In genomic region chr19:46913852-46914430, GRCh38 we compare ENCODE assay signal across 9 cellular contexts. TPM values are rescaled to one million over a fixed set of nuclear protein-coding genes. Genes with fewer than 3 reads are reported as not detected.
DNase-seq lines count a peak whose midpoint lies in the region; ATAC-seq, FAIRE-seq and TF ChIP-seq lines count a peak whose summit lies in the region.
"Had no signal": no experiment of that assay in that cellular context is flagged by ENCODE, and none has a peak within 500 bp of the region (broad histone marks: within the 10 kb centered on the region; RNA-seq: fewer than 3 reads in every experiment).

No MANE protein-coding gene starts in this region.

- H3K36me3 ChIP-seq in A673 (ENCODE audit: insufficient read depth, low read length, poor library complexity, severe bottlenecking): peaks cover 7% of the 10 kb centered on the region
- peaks cover 6% of the 10 kb centered on the region for H3K36me3 ChIP-seq in adipocyte (ENCODE audit: control insufficient read depth, insufficient read depth, low read length, severe bottlenecking)
- peaks cover 0 to 6% (median 2%) of the 10 kb centered on the region in 4 donors for H3K36me3 ChIP-seq in right lobe of liver

- DNase-seq in A673 (ENCODE audit: low spot score): peak; percentile 62
- peak; percentile 71 for DNase-seq in H4 (ENCODE audit: low spot score)
- DNase-seq in adipocyte (ENCODE audit: low read depth): peak; percentile 78
- no peak for DNase-seq in right lobe of liver
- no peak for DNase-seq in cerebellum (ENCODE audit: low spot score)
- no peak for DNase-seq in NCI-H187 treated with DMSO at 0.1 percent for 48 hours (lab: John Stamatoyannopoulos, UW)
- no peak for DNase-seq in D721Med (ENCODE audit: insufficient read length, low spot score)
- DNase-seq in urothelium cell line (ENCODE audit: low spot score): no peak

- no TSS peak for BruUV-seq in A673 (replicated peaks; lab: Mats Ljungman, UMichigan)

- POLR2A ChIA-PET in A673 (lab: Charles Lee; ENCODE audit: low non-redundant PET): no interaction called here

- FAIRE-seq in D721Med (lab: Jason Lieb, UNC) (no peak), urothelium cell line (lab: Jason Lieb, UNC) (no peak)
- FAIRE-seq: colon had no signal

- peak overlapping the region; percentile 57 for H3K9ac ChIP-seq in adipocyte (ENCODE audit: low read length)

- H3K4me3 ChIP-seq in A673 (ENCODE audit: low read depth, low read length, poor library complexity, severe bottlenecking): peak overlapping the region; percentile 1
- peak overlapping the region; percentile 43 for H3K4me3 ChIP-seq in adipocyte (ENCODE audit: low read length)
- H3K4me3 ChIP-seq in right lobe of liver: no peak overlapping the region

- CTCF ChIA-PET in A673 (lab: Charles Lee): no interaction called here

- TF ChIP-seq CTCF in A673 (conservative IDR thresholded peaks at IDR 0.05; ENCODE audit: low read depth, low read length) (no peak), right lobe of liver (IDR thresholded peaks at IDR 0.05) (no peak), D721Med (IDR thresholded peaks at IDR 0.05; ENCODE audit: insufficient read depth, missing control alignments) (no peak)

- H3K9me3 ChIP-seq in A673 (ENCODE audit: low read depth, low read length, poor library complexity, severe bottlenecking) (no peaks in the 10 kb centered on the region), adipocyte (ENCODE audit: control insufficient read depth, low read length) (no peaks in the 10 kb centered on the region), right lobe of liver (no peaks in the 10 kb centered on the region)

- H3K27ac ChIP-seq in A673 (ENCODE audit: low read depth, low read length, poor library complexity, severe bottlenecking) (peak overlapping the region; percentile 67), right lobe of liver (no peak overlapping the region)

- H3K4me1 ChIP-seq in A673 (ENCODE audit: insufficient read depth, low read length, poor library complexity, severe bottlenecking) (peaks cover 33% of the 10 kb centered on the region), adipocyte (ENCODE audit: control insufficient read depth, insufficient read depth, low read length) (peaks cover 59% of the 10 kb centered on the region), right lobe of liver (peaks cover 0 to 50% (median 22%) of the 10 kb centered on the region in 4 donors)

- 43% methylated on average over 4 of the region's 4 CpGs for whole genome bisulfite sequencing in right lobe of liver (ENCODE audit: insufficient coverage, low coverage, low lambda C conversion rate, missing lambda C conversion rate)

- peak in 3 of 4 donors; percentile 31 to 39 (median 32) for ATAC-seq in right lobe of liver

- H3K27me3 ChIP-seq in A673 (replicated peaks; ENCODE audit: insufficient read depth, low read depth, low read length, poor library complexity) (no peaks in the 10 kb centered on the region), adipocyte (replicated peaks; ENCODE audit: control insufficient read depth, insufficient read depth, low read length) (no peaks in the 10 kb centered on the region), right lobe of liver (no peaks in the 10 kb centered on the region)

- intact Hi-C loops in A673 (cut with micrococcal nuclease; ENCODE audit: unreplicated experiment) (no loop called here), right lobe of liver (cut with DNase I) (no loop called here)

- no peak for TF ChIP-seq POLR2A in right lobe of liver (IDR thresholded peaks at IDR 0.05)

RNA-seq across cellular contexts. Expression of gene ARHGAP35, which starts 53.1 kb away (rescaled TPM):
- total RNA-seq in A673 (2021) (76.5 and 76.7 TPM in 2 replicates), right lobe of liver (10 to 100 TPM; 33.5 to 54.4 (median 47.8) TPM), cerebellum (79.0 TPM)
- total RNA-seq in H4 (2014; rRNA removed; shearing (Covaris generic)): 24.0 and 27.1 TPM in 2 replicates

Comparison
In these comparisons a context has a peak if more than half of its experiments do, and no peak if none do; other contexts are left out.
1. DNase-seq: peak in A673 (single experiment), H4 (single experiment) and adipocyte (single experiment); none in right lobe of liver (0 of 3), cerebellum (single experiment), NCI-H187 treated with DMSO at 0.1 percent for 48 hours (single experiment), D721Med (single experiment) and urothelium cell line (single experiment).
2. H3K4me3 ChIP-seq: peak in A673 (single experiment) and adipocyte (single experiment); none in right lobe of liver (0 of 3).